In the genomic region with DNA sequence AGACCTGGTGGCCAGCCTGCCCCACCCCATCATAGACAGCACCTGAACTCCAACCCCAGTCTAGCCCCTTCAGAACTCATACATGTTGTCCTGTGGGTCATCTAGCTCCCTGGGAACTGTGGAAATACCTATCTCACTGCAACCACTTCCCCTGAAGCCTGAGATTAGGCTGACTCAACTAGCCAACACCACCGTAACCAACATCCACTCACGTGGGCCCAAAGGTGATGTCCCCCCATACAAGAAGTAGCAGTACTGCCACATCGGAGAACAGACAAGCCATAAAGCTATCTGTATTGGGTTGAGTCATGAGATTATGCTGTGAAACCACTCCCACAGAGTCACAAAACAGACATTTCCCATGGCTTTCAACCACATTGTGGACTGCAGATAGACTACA, we compare ENCODE assay signal across 1 cellular context.
TF ChIP-seq lines count a peak whose summit lies in the region.

No MANE protein-coding gene starts in this region.

TF ChIP-seq in IMR-90, 13 proteins besides CTCF, POLR2A, EP300 and RAD21 (continued from another document):
- TF ChIP-seq ELK1 (IDR thresholded peaks at IDR 0.05; ENCODE audit: borderline replicate concordance, low read depth, low read length) (no peak), MXI1 (IDR thresholded peaks at IDR 0.05; ENCODE audit: borderline replicate concordance, low read depth, low read length) (no peak), FOS (IDR thresholded peaks at IDR 0.05; ENCODE audit: low read depth, low read length) (no peak), MAFK (IDR thresholded peaks at IDR 0.05; ENCODE audit: low read depth, low read length) (no peak), RFX5 (IDR thresholded peaks at IDR 0.05; ENCODE audit: low read depth, low read length) (no peak), RCOR1 (IDR thresholded peaks at IDR 0.05; ENCODE audit: insufficient replicate concordance, low read length) (no peak)
